In the genomic region with DNA sequence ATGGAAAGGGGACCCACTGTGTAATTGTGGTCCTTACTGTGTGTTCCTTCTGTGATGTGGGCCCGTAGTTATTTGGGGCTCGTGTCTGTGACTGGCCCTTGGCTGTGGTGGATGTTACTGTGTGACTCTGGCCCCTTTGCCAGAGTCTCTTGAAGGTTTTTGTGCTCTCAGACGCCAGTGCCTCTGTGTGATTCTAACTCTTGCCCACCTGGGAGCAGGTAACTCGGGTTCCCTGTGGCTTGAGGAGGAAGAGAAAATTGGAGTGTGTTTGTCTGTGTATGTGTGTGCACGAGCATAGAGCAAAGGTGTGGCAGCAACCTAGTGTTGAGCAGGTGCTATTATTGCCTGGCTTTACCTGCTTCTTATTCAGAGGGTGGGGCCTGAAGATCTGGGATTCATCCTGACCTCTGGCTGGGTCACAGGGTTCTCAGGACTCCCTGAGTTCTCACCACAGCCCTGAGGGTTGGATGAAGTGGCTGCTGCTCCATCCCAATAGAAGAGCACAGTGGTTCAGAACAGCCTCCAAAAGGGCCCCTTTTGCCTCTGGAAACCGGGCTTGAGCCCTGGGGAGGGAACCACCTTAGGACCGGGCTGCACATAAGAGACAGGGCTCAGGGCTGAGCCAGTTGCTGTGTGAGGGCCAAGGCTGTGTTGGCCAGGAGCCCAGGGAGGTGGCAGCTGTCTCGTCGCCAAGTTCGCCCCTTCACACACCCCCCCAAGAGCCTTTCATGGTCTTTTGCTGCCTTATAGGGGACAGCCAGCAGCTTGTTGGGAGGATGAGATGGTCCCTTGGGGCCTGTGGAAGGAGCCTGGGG, we compare ENCODE assay signal across 8 cellular contexts. TPM values are rescaled to one million over a fixed set of nuclear protein-coding genes. Genes with fewer than 3 reads are reported as not detected.
DNase-seq lines count a peak whose midpoint lies in the region; ATAC-seq, FAIRE-seq and TF ChIP-seq lines count a peak whose summit lies in the region.

No MANE protein-coding gene starts in this region.

- no peaks in the 10 kb centered on the region for H3K27me3 Mint-ChIP-seq in Caco-2 (ENCODE audit: insufficient read depth, unreplicated experiment)
- no peaks in the 10 kb centered on the region for H3K27me3 Mint-ChIP-seq in naive thymus-derived CD4-positive, alpha-beta T cell

- H3K27ac ChIP-seq in colonic mucosa = peak overlapping the region; percentile 65
- peak overlapping the region; percentile 94 for H3K27ac ChIP-seq in naive thymus-derived CD4-positive, alpha-beta T cell (ENCODE audit: low read depth, low read length)

- DNase-seq in Caco-2 (no peak), NCI-H1105 (lab: John Stamatoyannopoulos, UW) (peak; percentile 19), colonic mucosa (peak; percentile 52), AML-193 (lab: John Stamatoyannopoulos, UW) (no peak), urothelium cell line (ENCODE audit: low spot score) (no peak)
- no peak for DNase-seq in naive thymus-derived CD4-positive, alpha-beta T cell

- no peaks in the 10 kb centered on the region; the same call in 1 of the 2 replicates for H3K36me3 ChIP-seq in Caco-2 (ENCODE audit: control insufficient read depth, insufficient read depth, low read length)
- no peaks in the 10 kb centered on the region for H3K36me3 ChIP-seq in colonic mucosa
- H3K36me3 ChIP-seq in naive thymus-derived CD4-positive, alpha-beta T cell (ENCODE audit: control insufficient read depth in 2 of 3, insufficient read depth in 3 of 3, low read length in 3 of 3) = peaks cover 0 to 21% (median 0%) of the 10 kb centered on the region in 3 experiments

- no peaks in the 10 kb centered on the region for H3K27me3 ChIP-seq in Caco-2 (replicated peaks; ENCODE audit: control insufficient read depth, insufficient read depth, low read length)
- H3K27me3 ChIP-seq in colonic mucosa = no peaks in the 10 kb centered on the region
- no peaks in the 10 kb centered on the region for H3K27me3 ChIP-seq in naive thymus-derived CD4-positive, alpha-beta T cell (ENCODE audit: control insufficient read depth in 2 of 2, insufficient read depth in 2 of 2, low read length in 2 of 2)

- peak overlapping the region; percentile 92 for H3K4me3 Mint-ChIP-seq in Caco-2 (ENCODE audit: unreplicated experiment)
- H3K4me3 Mint-ChIP-seq in naive thymus-derived CD4-positive, alpha-beta T cell = peak overlapping the region; percentile 92 to 99 (median 96)

- POLR2A ChIA-PET in Caco-2 (lab: Charles Lee) = no interaction called here
- POLR2A ChIA-PET in naive thymus-derived CD4-positive, alpha-beta T cell (lab: Charles Lee) = interaction anchor here (0.6 kb wide), 1 partner anchor 10 kb away, joined by 3 read pairs; no protein-coding TSS in a partner anchor

- H3K27ac Mint-ChIP-seq in Caco-2 (ENCODE audit: unreplicated experiment) = peak overlapping the region; percentile 99
- peak overlapping the region; percentile 93 to 99 (median 96) for H3K27ac Mint-ChIP-seq in naive thymus-derived CD4-positive, alpha-beta T cell

- intact Hi-C loops in Caco-2 (cut with micrococcal nuclease; ENCODE audit: unreplicated experiment) = no loop called here
- intact Hi-C loops in colonic mucosa (cut with DNase I) = no loop called here
- intact Hi-C loops in naive thymus-derived CD4-positive, alpha-beta T cell (cut with micrococcal nuclease) = loop anchor here (5.0 to 10.0 kb wide), 3 partner anchors 602 to 878 kb away; a partner anchor contains a TSS

- peak overlapping the region; percentile 46 to 92 for H3K9ac ChIP-seq in colonic mucosa (ENCODE audit: low read depth in 2 of 2, low read length in 2 of 2)

- no peak for FAIRE-seq in urothelium cell line (lab: Jason Lieb, UNC)

- H3K4me1 ChIP-seq in Caco-2 (no peaks in the 10 kb centered on the region), colonic mucosa (no peaks in the 10 kb centered on the region)
- peaks cover 6 to 12% of the 10 kb centered on the region in 2 donors for H3K4me1 ChIP-seq in naive thymus-derived CD4-positive, alpha-beta T cell (ENCODE audit: control insufficient read depth in 2 of 2, insufficient read depth in 2 of 2, low read length in 2 of 2)

- H3K36me3 Mint-ChIP-seq in Caco-2 (ENCODE audit: insufficient read depth, unreplicated experiment) = peaks cover 35% of the 10 kb centered on the region
- peaks cover 0 to 31% (median 23%) of the 10 kb centered on the region in 5 donors for H3K36me3 Mint-ChIP-seq in naive thymus-derived CD4-positive, alpha-beta T cell

- TF ChIP-seq CTCF in Caco-2 (IDR thresholded peaks at IDR 0.05; ENCODE audit: insufficient read depth in 1 of 2, low read depth in 1 of 2, low read length in 1 of 2, severe bottlenecking in 1 of 2, unreplicated experiment in 1 of 2) (no peak), colonic mucosa (IDR thresholded peaks at IDR 0.05) (no peak)

- H3K4me3 ChIP-seq in Caco-2 (ENCODE audit: low read depth, low read length) (peak overlapping the region; percentile 94), colonic mucosa (peak overlapping the region; percentile 55)
- peak overlapping the region; percentile 77 for H3K4me3 ChIP-seq in naive thymus-derived CD4-positive, alpha-beta T cell (ENCODE audit: low read length)

- no peaks in the 10 kb centered on the region for H3K9me3 Mint-ChIP-seq in Caco-2 (ENCODE audit: unreplicated experiment)
- peaks cover 0 to 6% (median 0%) of the 10 kb centered on the region in 11 donors for H3K9me3 Mint-ChIP-seq in naive thymus-derived CD4-positive, alpha-beta T cell

- H3K9me3 ChIP-seq in Caco-2 = no peaks in the 10 kb centered on the region
- H3K9me3 ChIP-seq in colonic mucosa = no peaks in the 10 kb centered on the region
- H3K9me3 ChIP-seq in naive thymus-derived CD4-positive, alpha-beta T cell (ENCODE audit: control insufficient read depth in 2 of 3, low read length in 3 of 3) = no peaks in the 10 kb centered on the region

- BruUV-seq in Caco-2 (replicated peaks; lab: Mats Ljungman, UMichigan) = no TSS peak

- H3K4me1 Mint-ChIP-seq in Caco-2 (ENCODE audit: low read depth, unreplicated experiment) = peaks cover 7% of the 10 kb centered on the region
- H3K4me1 Mint-ChIP-seq in naive thymus-derived CD4-positive, alpha-beta T cell = peaks cover 0 to 39% (median 25%) of the 10 kb centered on the region in 7 donors

- CTCF ChIA-PET in Caco-2 (lab: Charles Lee) = no interaction called here
- CTCF ChIA-PET in naive thymus-derived CD4-positive, alpha-beta T cell (lab: Charles Lee) = no interaction called here

- ATAC-seq in naive thymus-derived CD4-positive, alpha-beta T cell = no peak
- ATAC-seq in HG03039 (IDR thresholded peaks at IDR 0.05; ENCODE audit: unreplicated experiment) (no peak), GM21528 (IDR thresholded peaks at IDR 0.05; ENCODE audit: low FRiP score, unreplicated experiment) (no peak)

RNA-seq across cellular contexts. Expression of a gene that starts 1.3 kb away (rescaled TPM):
- total RNA-seq in Caco-2 (2022) (41.0 and 41.2 TPM in 2 replicates), colonic mucosa (10 to 100 TPM; 30.0 to 67.8 TPM)
- 10 to 100 TPM; 31.8 to 55.6 (median 47.6) TPM for total RNA-seq in naive thymus-derived CD4-positive, alpha-beta T cell
- polyA plus RNA-seq in naive thymus-derived CD4-positive, alpha-beta T cell = 10 to 100 TPM; 24.6 to 36.4 TPM

RNA-seq across cellular contexts. Expression of a gene that starts 1.8 kb away (rescaled TPM):
- 120 and 129 TPM in 2 replicates for total RNA-seq in Caco-2 (2022)
- 10 to 100 TPM; 84.6 to 97.1 TPM for total RNA-seq in colonic mucosa
- total RNA-seq in naive thymus-derived CD4-positive, alpha-beta T cell = 10 to 100 TPM; 51.3 to 92.5 (median 55.2) TPM
- 100 to 1,000 TPM; 152 to 162 TPM for polyA plus RNA-seq in naive thymus-derived CD4-positive, alpha-beta T cell

RNA-seq across cellular contexts. Expression of a gene that starts 47.3 kb away (rescaled TPM):
- total RNA-seq in Caco-2 (2022) = 156 and 157 TPM in 2 replicates
- 100 to 1,000 TPM; 237 to 327 TPM for total RNA-seq in colonic mucosa
- 100 to 1,000 TPM in 4 of 5 experiments, 10 to 100 TPM in 1; 98.0 to 183 (median 118) TPM for total RNA-seq in naive thymus-derived CD4-positive, alpha-beta T cell
- polyA plus RNA-seq in naive thymus-derived CD4-positive, alpha-beta T cell = 100 to 1,000 TPM; 145 to 187 TPM

Comparison
In these comparisons a context has a peak if more than half of its experiments do, and no peak if none do; other contexts are left out.
1. DNase-seq: peak in NCI-H1105 (single experiment) and colonic mucosa (single experiment); none in Caco-2 (0 of 2), naive thymus-derived CD4-positive, alpha-beta T cell (0 of 9), AML-193 (0 of 2) and urothelium cell line (single experiment).
2. intact Hi-C loops: an anchor here in naive thymus-derived CD4-positive, alpha-beta T cell (5.0 to 10.0 kb wide); none called in Caco-2 and colonic mucosa.
3. Peak in every context shown above with its lines, with median percentiles within 50 percentile points of each other: H3K4me3 ChIP-seq.